In the genomic region with DNA sequence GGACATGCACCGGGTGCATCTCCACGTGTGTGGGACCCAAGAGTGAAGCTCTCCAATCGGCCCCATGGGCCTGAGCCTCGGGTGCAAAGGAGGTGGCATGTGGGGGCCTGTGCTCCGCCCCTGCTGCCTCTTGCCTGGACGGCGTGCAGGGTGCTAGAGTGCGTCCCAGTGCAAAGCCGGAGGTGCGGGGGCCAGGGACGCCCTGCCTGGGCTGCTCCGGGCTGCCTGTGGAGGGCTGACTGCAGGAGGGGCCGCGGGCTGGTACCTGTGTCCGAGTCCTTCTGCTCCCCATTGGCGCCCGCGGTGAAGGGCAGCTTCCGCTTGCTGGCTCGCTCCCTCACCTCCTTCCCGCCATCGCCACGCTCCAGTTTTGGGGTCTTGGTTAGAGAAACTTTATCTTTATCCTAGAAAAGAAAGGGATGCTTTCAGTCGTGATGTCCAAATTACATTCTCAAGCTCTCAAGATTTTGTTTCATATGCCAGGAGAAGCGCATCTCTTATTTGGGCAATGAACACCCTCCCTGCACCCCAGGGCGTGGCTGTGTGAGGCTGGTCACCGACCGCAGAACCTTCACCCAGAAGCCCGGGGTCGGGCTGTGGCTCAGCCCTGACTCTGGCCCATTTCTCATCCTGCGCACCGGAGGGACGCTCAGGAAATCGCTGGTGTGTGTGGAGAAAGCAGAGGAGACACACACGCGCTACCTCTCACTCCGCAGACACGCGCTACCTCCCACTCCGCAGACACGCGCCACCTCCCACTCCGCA, we compare ENCODE assay signal across 30 cellular contexts.
"Had no signal": no experiment of that assay in that cellular context is flagged by ENCODE, and none has a peak within 500 bp of the region (broad histone marks: within the 10 kb centered on the region; RNA-seq: fewer than 3 reads in every experiment).

No MANE protein-coding gene starts in this region.

- H3K4me3 Mint-ChIP-seq: activated B cell treated with CpG ODN at 0.5 μM for 24 hours; activated CD4-positive, alpha-beta T cell treated with anti-CD3 and anti-CD28 coated beads for 36 hours; activated naive CD4-positive, alpha-beta T cell treated with anti-CD3 and anti-CD28 coated beads for 36 hours; activated naive CD8-positive, alpha-beta T cell treated with anti-CD3 and anti-CD28 coated beads for 36 hours; activated T-helper 1 cell treated with anti-CD3 and anti-CD28 coated beads, Interleukin-12 subunit alpha, Interleukin-12 subunit beta, Interleukin-2, Interleukin-4 antibody, amounts not matched to agents 30 ng/mL and 10 ng/mL and 1 ng/mL, durations not matched to agents 14 hours and 24 hours and 36 hours; effector memory CD8-positive, alpha-beta T cell; nephron progenitor cell; T-helper 2 cell treated with Interferon-gamma antibody and Interleukin-4, amounts not matched to agents 5 μg/mL and 100 μg/mL, for 36 hours had no signal

- H3K27me3 ChIP-seq: adrenal gland, body of pancreas, gastrocnemius medialis, pancreas, testis, transverse colon had no signal

- H3K4me3 ChIP-seq: adrenal gland, body of pancreas, coronary artery, gastrocnemius medialis, lung, mucosa of descending colon, pancreas, psoas muscle, testis, transverse colon had no signal

- FAIRE-seq: keratinocyte, pancreas had no signal

- H3K9me3 ChIP-seq: adrenal gland, body of pancreas, gastrocnemius medialis, mucosa of descending colon, pancreas, psoas muscle, testis, transverse colon had no signal

- H3K9me3 Mint-ChIP-seq: activated B cell treated with CpG ODN at 0.5 μM for 24 hours; activated naive CD4-positive, alpha-beta T cell treated with anti-CD3 and anti-CD28 coated beads for 36 hours; activated naive CD8-positive, alpha-beta T cell treated with anti-CD3 and anti-CD28 coated beads for 36 hours; activated T-helper 1 cell treated with anti-CD3 and anti-CD28 coated beads, Interleukin-12 subunit alpha, Interleukin-12 subunit beta, Interleukin-2, Interleukin-4 antibody, amounts not matched to agents 30 ng/mL and 10 ng/mL and 1 ng/mL, durations not matched to agents 14 hours and 24 hours and 36 hours; effector memory CD8-positive, alpha-beta T cell; nephron progenitor cell; T-helper 2 cell treated with Interferon-gamma antibody and Interleukin-4, amounts not matched to agents 5 μg/mL and 100 μg/mL, for 36 hours had no signal

- H3K36me3 ChIP-seq: transverse colon had no signal

- H3K27ac ChIP-seq: adrenal gland, body of pancreas, coronary artery, pancreas, psoas muscle, testis, transverse colon had no signal

- DNase-seq: activated B cell treated with CpG ODN at 0.5 μM for 24 hours; activated CD4-positive, alpha-beta T cell treated with anti-CD3 and anti-CD28 coated beads for 36 hours; activated CD4-positive, alpha-beta T cell treated with anti-CD3 and anti-CD28 coated beads, Interleukin-2, amount 50 U/mL, for 4 hours; activated effector memory CD4-positive, alpha-beta T cell treated with anti-CD3 and anti-CD28 coated beads, Interleukin-2, amount 50 U/mL, for 16 hours; activated naive CD4-positive, alpha-beta T cell treated with anti-CD3 and anti-CD28 coated beads for 36 hours; activated naive CD8-positive, alpha-beta T cell treated with anti-CD3 and anti-CD28 coated beads for 36 hours; adrenal gland; aorta; body of pancreas; cerebellar nuclear complex; effector memory CD8-positive, alpha-beta T cell; erythroblast; gastrocnemius medialis; glutamatergic neuron; hippocampal formation; mesendoderm; nephron progenitor cell; psoas muscle; stimulated activated CD4-positive, alpha-beta T cell treated with anti-CD3 and anti-CD28 coated beads, Interleukin-2, amount 100 ng/mL, for 48 hours; stimulated activated naive CD8-positive, alpha-beta T cell treated with anti-CD3 and anti-CD28 coated beads, Interleukin-15, Interleukin-2, amounts not matched to agents 100 U/mL and 50 U/mL, for 24 hours; T-helper 1 cell; testis; transverse colon had no signal

- ATAC-seq: activated CD4-positive, alpha-beta T cell treated with anti-CD3 and anti-CD28 coated beads for 36 hours; body of pancreas; effector memory CD8-positive, alpha-beta T cell; gastrocnemius medialis; mucosa of descending colon; pancreas; psoas muscle; stimulated activated naive CD8-positive, alpha-beta T cell treated with anti-CD3 and anti-CD28 coated beads, Interleukin-15, Interleukin-2, amounts not matched to agents 100 U/mL and 50 U/mL, for 24 hours had no signal

- H3K27me3 Mint-ChIP-seq: activated B cell treated with CpG ODN at 0.5 μM for 24 hours; activated CD4-positive, alpha-beta T cell treated with anti-CD3 and anti-CD28 coated beads for 36 hours; activated naive CD8-positive, alpha-beta T cell treated with anti-CD3 and anti-CD28 coated beads for 36 hours; effector memory CD8-positive, alpha-beta T cell had no signal

- H3K27ac Mint-ChIP-seq: activated B cell treated with CpG ODN at 0.5 μM for 24 hours; activated CD4-positive, alpha-beta T cell treated with anti-CD3 and anti-CD28 coated beads for 36 hours; activated naive CD4-positive, alpha-beta T cell treated with anti-CD3 and anti-CD28 coated beads for 36 hours; activated naive CD8-positive, alpha-beta T cell treated with anti-CD3 and anti-CD28 coated beads for 36 hours; activated T-helper 1 cell treated with anti-CD3 and anti-CD28 coated beads, Interleukin-12 subunit alpha, Interleukin-12 subunit beta, Interleukin-2, Interleukin-4 antibody, amounts not matched to agents 30 ng/mL and 10 ng/mL and 1 ng/mL, durations not matched to agents 14 hours and 24 hours and 36 hours; T-helper 2 cell treated with Interferon-gamma antibody and Interleukin-4, amounts not matched to agents 5 μg/mL and 100 μg/mL, for 36 hours had no signal
